ENCODE assay signal across 1 cellular context in the genomic region with DNA sequence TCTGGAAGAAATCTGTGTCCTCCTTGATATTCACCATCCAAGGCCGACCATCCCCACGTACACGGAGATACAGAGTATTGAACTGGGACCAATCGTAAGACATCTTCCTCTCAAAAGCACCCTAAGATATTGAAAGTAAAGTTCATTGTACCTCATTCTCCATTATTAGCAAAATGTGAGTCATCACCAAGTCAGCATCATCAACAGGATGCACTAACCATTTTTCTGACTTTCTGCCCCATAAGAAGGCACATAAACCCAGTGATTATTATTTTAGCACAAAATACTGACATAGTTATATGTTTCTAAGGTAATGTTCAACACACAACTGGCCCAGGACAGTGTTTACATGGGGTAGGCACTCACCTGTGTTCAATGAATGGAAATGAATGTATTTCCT.
TF ChIP-seq lines count a peak whose summit lies in the region.

No MANE protein-coding gene starts in this region.

TF ChIP-seq in IMR-90, 13 proteins besides CTCF, POLR2A, EP300 and RAD21:
- TF ChIP-seq, protein P1, sequence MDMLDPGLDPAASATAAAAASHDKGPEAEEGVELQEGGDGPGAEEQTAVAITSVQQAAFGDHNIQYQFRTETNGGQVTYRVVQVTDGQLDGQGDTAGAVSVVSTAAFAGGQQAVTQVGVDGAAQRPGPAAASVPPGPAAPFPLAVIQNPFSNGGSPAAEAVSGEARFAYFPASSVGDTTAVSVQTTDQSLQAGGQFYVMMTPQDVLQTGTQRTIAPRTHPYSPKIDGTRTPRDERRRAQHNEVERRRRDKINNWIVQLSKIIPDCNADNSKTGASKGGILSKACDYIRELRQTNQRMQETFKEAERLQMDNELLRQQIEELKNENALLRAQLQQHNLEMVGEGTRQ (IDR thresholded peaks at IDR 0.05; ENCODE audit: low read depth, low read length) = no peak
- TF ChIP-seq MXI1 (IDR thresholded peaks at IDR 0.05; ENCODE audit: borderline replicate concordance, low read depth, low read length) (no peak), MAFK (IDR thresholded peaks at IDR 0.05; ENCODE audit: low read depth, low read length) (no peak), BHLHE40 (IDR thresholded peaks at IDR 0.05; ENCODE audit: low read depth, low read length) (no peak), MAZ (IDR thresholded peaks at IDR 0.05; ENCODE audit: borderline replicate concordance, low read depth, low read length) (no peak), SMC3 (IDR thresholded peaks at IDR 0.05; ENCODE audit: low read depth, low read length) (no peak), CHD1 (IDR thresholded peaks at IDR 0.05; ENCODE audit: low read depth, low read length) (no peak), CEBPB (IDR thresholded peaks at IDR 0.05; ENCODE audit: low read depth, low read length) (no peak)
- TF ChIP-seq, protein P2, sequence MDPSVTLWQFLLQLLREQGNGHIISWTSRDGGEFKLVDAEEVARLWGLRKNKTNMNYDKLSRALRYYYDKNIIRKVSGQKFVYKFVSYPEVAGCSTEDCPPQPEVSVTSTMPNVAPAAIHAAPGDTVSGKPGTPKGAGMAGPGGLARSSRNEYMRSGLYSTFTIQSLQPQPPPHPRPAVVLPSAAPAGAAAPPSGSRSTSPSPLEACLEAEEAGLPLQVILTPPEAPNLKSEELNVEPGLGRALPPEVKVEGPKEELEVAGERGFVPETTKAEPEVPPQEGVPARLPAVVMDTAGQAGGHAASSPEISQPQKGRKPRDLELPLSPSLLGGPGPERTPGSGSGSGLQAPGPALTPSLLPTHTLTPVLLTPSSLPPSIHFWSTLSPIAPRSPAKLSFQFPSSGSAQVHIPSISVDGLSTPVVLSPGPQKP (IDR thresholded peaks at IDR 0.05; ENCODE audit: borderline replicate concordance, low read depth, low read length) = no peak
